Comparison of ENCODE assay signal across 14 cellular contexts in genomic region chr15:85031086-85031943, GRCh38. TPM values are rescaled to one million over a fixed set of nuclear protein-coding genes. Genes with fewer than 3 reads are reported as not detected.
A peak's percentile ranks its signal among the peaks of the same experiment; 100 is the strongest.
DNase-seq lines count a peak whose midpoint lies in the region; ATAC-seq and TF ChIP-seq lines count a peak whose summit lies in the region.
"Had no signal": no experiment of that assay in that cellular context is flagged by ENCODE, and none has a peak within 500 bp of the region (broad histone marks: within the 10 kb centered on the region; RNA-seq: fewer than 3 reads in every experiment).

No MANE protein-coding gene starts in this region.

- H3K9me3 ChIP-seq in CD8-positive, alpha-beta T cell (ENCODE audit: low read length) = no peaks in the 10 kb centered on the region
- H3K9me3 ChIP-seq in colonic mucosa = no peaks in the 10 kb centered on the region
- H3K9me3 ChIP-seq in naive thymus-derived CD4-positive, alpha-beta T cell (ENCODE audit: control insufficient read depth in 2 of 3, low read length in 3 of 3) = no peaks in the 10 kb centered on the region
- H3K9me3 ChIP-seq: BLaER1 treated with 17β-estradiol and CSF1 and Interleukin-3, amounts not matched to agents 10 nM and 100 nM; prostate gland had no signal

- no peaks in the 10 kb centered on the region for H3K36me3 ChIP-seq in CD8-positive, alpha-beta T cell (ENCODE audit: insufficient read depth, low read length)
- no peaks in the 10 kb centered on the region for H3K36me3 ChIP-seq in colonic mucosa
- H3K36me3 ChIP-seq in naive thymus-derived CD4-positive, alpha-beta T cell (ENCODE audit: control insufficient read depth in 2 of 3, insufficient read depth in 3 of 3, low read length in 3 of 3) = no peaks in the 10 kb centered on the region
- H3K36me3 ChIP-seq: BLaER1 treated with 17β-estradiol and CSF1 and Interleukin-3, amounts not matched to agents 10 nM and 100 nM; prostate gland had no signal

- POLR2A ChIA-PET in CD8-positive, alpha-beta T cell (lab: Charles Lee) = no interaction called here
- POLR2A ChIA-PET in naive thymus-derived CD4-positive, alpha-beta T cell (lab: Charles Lee) = interaction anchor here (1.1 to 2.0 kb wide), 3 partner anchors 39 to 51 kb away, joined by 3 to 13 read pairs (median 8); partner anchors contain the start of gene PDE8A

- ATAC-seq in CD8-positive, alpha-beta T cell = no peak
- peak; percentile 41 for ATAC-seq in naive thymus-derived CD4-positive, alpha-beta T cell
- no peak for ATAC-seq in GM19395 (IDR thresholded peaks at IDR 0.05; ENCODE audit: unreplicated experiment)

- no peaks in the 10 kb centered on the region for H3K27me3 ChIP-seq in CD8-positive, alpha-beta T cell (ENCODE audit: insufficient read depth, low read length)
- no peaks in the 10 kb centered on the region for H3K27me3 ChIP-seq in colonic mucosa
- H3K27me3 ChIP-seq in naive thymus-derived CD4-positive, alpha-beta T cell (ENCODE audit: control insufficient read depth in 2 of 2, insufficient read depth in 2 of 2, low read length in 2 of 2) = no peaks in the 10 kb centered on the region
- H3K27me3 ChIP-seq: BLaER1 treated with 17β-estradiol and CSF1 and Interleukin-3, amounts not matched to agents 10 nM and 100 nM had no signal

- CTCF ChIA-PET in CD8-positive, alpha-beta T cell (lab: Charles Lee) = interaction anchor here (0.6 kb wide), 1 partner anchor 28 kb away, joined by 3 read pairs; no protein-coding TSS in a partner anchor
- CTCF ChIA-PET in naive thymus-derived CD4-positive, alpha-beta T cell (lab: Charles Lee) = interaction anchor here (0.6 to 1.8 kb wide), 8 partner anchors 13 to 1983 kb away, joined by 3 to 8 read pairs (median 3); no protein-coding TSS in a partner anchor

- no peak overlapping the region for H3K4me3 Mint-ChIP-seq in CD8-positive, alpha-beta T cell
- H3K4me3 Mint-ChIP-seq in naive thymus-derived CD4-positive, alpha-beta T cell = peak overlapping the region in 9 of 10 donors; percentile 8 to 59 (median 52)
- H3K4me3 Mint-ChIP-seq in glutamatergic neuron (ENCODE audit: unreplicated experiment) = no peak overlapping the region

- H3K9ac ChIP-seq in colonic mucosa (ENCODE audit: low read depth in 2 of 2, low read length in 2 of 2) = peak overlapping the region in 1 of 2 donors; percentile 72
- H3K9ac ChIP-seq: BLaER1 treated with 17β-estradiol and CSF1 and Interleukin-3, amounts not matched to agents 10 nM and 100 nM had no signal

- no peaks in the 10 kb centered on the region for H3K36me3 Mint-ChIP-seq in CD8-positive, alpha-beta T cell
- H3K36me3 Mint-ChIP-seq in naive thymus-derived CD4-positive, alpha-beta T cell = peaks cover 0 to 4% (median 0%) of the 10 kb centered on the region in 5 donors
- no peaks in the 10 kb centered on the region for H3K36me3 Mint-ChIP-seq in glutamatergic neuron (ENCODE audit: unreplicated experiment)

- intact Hi-C loops in CD8-positive, alpha-beta T cell (cut with DNase I, micrococcal nuclease) = loop anchor here in 1 of 2 experiments (5.0 kb wide), 1 partner anchor 49 kb away; the partner anchor contains the start of gene PDE8A
- intact Hi-C loops in colonic mucosa (cut with DNase I) = no loop called here
- intact Hi-C loops in naive thymus-derived CD4-positive, alpha-beta T cell (cut with micrococcal nuclease) = loop anchor here in 1 of 2 donors (2.0 kb wide), 1 partner anchor 49 kb away; no protein-coding TSS in a partner anchor

- no peak overlapping the region for H3K4me3 ChIP-seq in CD8-positive, alpha-beta T cell (ENCODE audit: low read depth, low read length)
- H3K4me3 ChIP-seq in colonic mucosa = no peak overlapping the region
- no peak overlapping the region for H3K4me3 ChIP-seq in naive thymus-derived CD4-positive, alpha-beta T cell (ENCODE audit: low read length)
- H3K4me3 ChIP-seq: BLaER1 treated with 17β-estradiol and CSF1 and Interleukin-3, amounts not matched to agents 10 nM and 100 nM; coronary artery; prostate gland had no signal

- TF ChIP-seq CTCF in CD8-positive, alpha-beta T cell (IDR thresholded peaks at IDR 0.05) = no peak
- TF ChIP-seq CTCF in colonic mucosa (IDR thresholded peaks at IDR 0.05) (no peak), glutamatergic neuron (IDR thresholded peaks at IDR 0.05; ENCODE audit: partially characterized antibody, unreplicated experiment) (no peak)

- H3K27ac ChIP-seq in CD8-positive, alpha-beta T cell (ENCODE audit: low read depth, low read length) = no peak overlapping the region
- peak overlapping the region; percentile 82 for H3K27ac ChIP-seq in colonic mucosa
- H3K27ac ChIP-seq in naive thymus-derived CD4-positive, alpha-beta T cell (ENCODE audit: low read depth, low read length) = peak overlapping the region; percentile 8

- peaks cover 43% of the 10 kb centered on the region for H3K4me1 ChIP-seq in CD8-positive, alpha-beta T cell (ENCODE audit: insufficient read depth, low read length)
- peaks cover 30% of the 10 kb centered on the region for H3K4me1 ChIP-seq in colonic mucosa
- peaks cover 16 to 25% of the 10 kb centered on the region in 2 donors for H3K4me1 ChIP-seq in naive thymus-derived CD4-positive, alpha-beta T cell (ENCODE audit: control insufficient read depth in 2 of 2, insufficient read depth in 2 of 2, low read length in 2 of 2)

- DNase-seq in CD8-positive, alpha-beta T cell = no peak
- DNase-seq in NCI-H69 (lab: John Stamatoyannopoulos, UW) (peak; percentile 34), colonic mucosa (no peak), glutamatergic neuron (no peak), NK-92 (lab: John Stamatoyannopoulos, UW; ENCODE audit: unreplicated experiment) (no peak)
- no peak for DNase-seq in naive thymus-derived CD4-positive, alpha-beta T cell
- DNase-seq: activated CD4-positive, alpha-beta T cell treated with anti-CD3 and anti-CD28 coated beads, Interleukin-2, amount 50 U/mL, for 48 hours; NCI-H1694 treated with DMSO at 0.1 percent for 48 hours; NCI-H526 treated with DMSO at 0.1 percent for 48 hours; T-helper 9 cell had no signal

- no peaks in the 10 kb centered on the region for H3K27me3 Mint-ChIP-seq in CD8-positive, alpha-beta T cell (ENCODE audit: low read depth)
- no peaks in the 10 kb centered on the region for H3K27me3 Mint-ChIP-seq in naive thymus-derived CD4-positive, alpha-beta T cell
- H3K27me3 Mint-ChIP-seq in glutamatergic neuron (ENCODE audit: unreplicated experiment) = no peaks in the 10 kb centered on the region

- H3K4me1 Mint-ChIP-seq in CD8-positive, alpha-beta T cell (ENCODE audit: low read depth) = peaks cover 52% of the 10 kb centered on the region
- peaks cover 39 to 68% (median 60%) of the 10 kb centered on the region in 7 donors for H3K4me1 Mint-ChIP-seq in naive thymus-derived CD4-positive, alpha-beta T cell
- peaks cover under 1% of the 10 kb centered on the region for H3K4me1 Mint-ChIP-seq in glutamatergic neuron (ENCODE audit: low read depth, unreplicated experiment)

- no peaks in the 10 kb centered on the region for H3K9me3 Mint-ChIP-seq in CD8-positive, alpha-beta T cell
- no peaks in the 10 kb centered on the region for H3K9me3 Mint-ChIP-seq in naive thymus-derived CD4-positive, alpha-beta T cell
- no peaks in the 10 kb centered on the region for H3K9me3 Mint-ChIP-seq in glutamatergic neuron (ENCODE audit: unreplicated experiment)

- H3K27ac Mint-ChIP-seq in CD8-positive, alpha-beta T cell = peak overlapping the region; percentile 60
- H3K27ac Mint-ChIP-seq in naive thymus-derived CD4-positive, alpha-beta T cell = peak overlapping the region in 8 of 9 donors; percentile 55 to 88 (median 78)
- no peak overlapping the region for H3K27ac Mint-ChIP-seq in glutamatergic neuron (ENCODE audit: unreplicated experiment)

RNA-seq across cellular contexts. Expression of gene PDE8A, which starts 49.7 kb away (rescaled TPM):
- total RNA-seq in CD8-positive, alpha-beta T cell = 10 to 100 TPM; 16.4 to 19.7 TPM
- total RNA-seq in colonic mucosa = 10 to 100 TPM; 63.3 to 85.3 TPM
- 10 to 100 TPM; 17.4 to 43.3 (median 33.8) TPM for total RNA-seq in naive thymus-derived CD4-positive, alpha-beta T cell
- polyA plus RNA-seq in naive thymus-derived CD4-positive, alpha-beta T cell = 1 to 10 TPM; 1.7 to 4.3 TPM
- total RNA-seq in glutamatergic neuron (ENCODE audit: unreplicated experiment) = 5.7 TPM

Comparison
In these comparisons a context has a peak if more than half of its experiments do, and no peak if none do; other contexts are left out.
1. H3K4me3 Mint-ChIP-seq: peak in naive thymus-derived CD4-positive, alpha-beta T cell (9 of 10); none in CD8-positive, alpha-beta T cell (single experiment) and glutamatergic neuron (single experiment).